ENCODE assay signal across 8 cellular contexts in genomic region chr4:41281038-41281634, GRCh38. TPM values are rescaled to one million over a fixed set of nuclear protein-coding genes. Genes with fewer than 3 reads are reported as not detected.
A peak's percentile ranks its signal among the peaks of the same experiment; 100 is the strongest.
DNase-seq lines count a peak whose midpoint lies in the region; ATAC-seq and TF ChIP-seq lines count a peak whose summit lies in the region.

No MANE protein-coding gene starts in this region.

- TF ChIP-seq CTCF in upper lobe of right lung (IDR thresholded peaks at IDR 0.05): peak; percentile 90

- no peaks in the 10 kb centered on the region for H3K36me3 ChIP-seq in upper lobe of right lung

- H3K27ac ChIP-seq in upper lobe of right lung: no peak overlapping the region

- H3K27me3 ChIP-seq in upper lobe of right lung: no peaks in the 10 kb centered on the region

- intact Hi-C loops in upper lobe of right lung (cut with DNase I): loop anchor here (5.0 kb wide), 1 partner anchor 381 kb away; no protein-coding TSS in a partner anchor

- no peak overlapping the region for H3K4me3 ChIP-seq in upper lobe of right lung

- no peaks in the 10 kb centered on the region for H3K4me1 ChIP-seq in upper lobe of right lung

- peak; percentile 96 for ATAC-seq in GM18520 (IDR thresholded peaks at IDR 0.05; ENCODE audit: unreplicated experiment)
- peak; percentile 95 for ATAC-seq in HG02938 (IDR thresholded peaks at IDR 0.05; ENCODE audit: unreplicated experiment)
- peak; percentile 99 for ATAC-seq in upper lobe of right lung

- DNase-seq in CMK (ENCODE audit: low read depth) (peak; percentile 37), NCI-H1105 (lab: John Stamatoyannopoulos, UW) (peak; percentile 51), SHP77 treated with DMSO at 0.1 percent for 48 hours (lab: John Stamatoyannopoulos, UW) (peak; percentile 9), ecto neural progenitor cell (ENCODE audit: low spot score) (peak; percentile 51), lung microvascular endothelial cell (ENCODE audit: low read depth in 2 of 2) (peak; percentile 82 to 86), upper lobe of right lung (no peak)

- H3K9me3 ChIP-seq in upper lobe of right lung: no peaks in the 10 kb centered on the region

RNA-seq across cellular contexts. Expression of gene UCHL1, which starts 24.4 kb away (rescaled TPM):
- 11.7 and 40.3 TPM in 2 replicates for total RNA-seq in lung microvascular endothelial cell
- total RNA-seq in upper lobe of right lung: 7.2 TPM
